ENCODE assay signal across 20 cellular contexts in the genomic region with DNA sequence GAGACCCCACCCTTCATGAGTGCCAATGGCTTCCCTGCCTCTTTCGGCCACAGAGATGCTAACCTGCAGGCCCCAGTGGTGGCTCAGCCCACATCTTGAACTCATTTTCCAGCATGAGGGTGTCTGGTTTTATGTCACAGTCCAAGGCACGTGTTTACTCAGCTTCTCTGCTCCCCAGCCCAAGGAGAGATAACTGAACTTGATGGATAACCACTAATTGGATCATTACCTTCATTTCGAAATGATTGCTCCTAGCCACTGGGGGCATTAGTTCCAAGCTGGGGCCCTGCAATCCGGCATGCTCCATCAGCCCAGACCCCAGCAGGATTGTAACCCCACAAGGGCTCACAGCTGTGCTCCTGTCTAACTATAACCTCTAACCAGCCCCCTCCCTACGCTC. TPM values are rescaled to one million over a fixed set of nuclear protein-coding genes. Genes with fewer than 3 reads are reported as not detected.
DNase-seq lines count a peak whose midpoint lies in the region; ATAC-seq and TF ChIP-seq lines count a peak whose summit lies in the region.
"Had no signal": no experiment of that assay in that cellular context is flagged by ENCODE, and none has a peak within 500 bp of the region (broad histone marks: within the 10 kb centered on the region; RNA-seq: fewer than 3 reads in every experiment).

No MANE protein-coding gene starts in this region.

- H3K27ac ChIP-seq in endodermal cell (ENCODE audit: low read depth, low read length) (no peak overlapping the region), heart right ventricle (no peak overlapping the region)
- H3K27ac ChIP-seq: C4-2B had no signal

- WGBS in endodermal cell (ENCODE audit: insufficient coverage in 1 of 2, insufficient read length in 1 of 2), 2 experiments = 90 to 91% methylated on average over 4 to 5 of the region's 5 CpGs
- 62 to 76% methylated on average over 5 of the region's 5 CpGs for WGBS in heart right ventricle, 2 donors

- no peak overlapping the region for H3K4me3 Mint-ChIP-seq in endodermal cell
- no peak overlapping the region for H3K4me3 Mint-ChIP-seq in progenitor cell of endocrine pancreas (ENCODE audit: low read depth)

- no peaks in the 10 kb centered on the region for H3K36me3 Mint-ChIP-seq in endodermal cell (ENCODE audit: low read depth)
- H3K36me3 Mint-ChIP-seq in progenitor cell of endocrine pancreas (ENCODE audit: insufficient read depth) = no peaks in the 10 kb centered on the region

- no peaks in the 10 kb centered on the region for H3K27me3 ChIP-seq in endodermal cell (ENCODE audit: control insufficient read depth, insufficient read depth, low read length, poor library complexity, severe bottlenecking)
- peaks cover 0 to 3% (median 0%) of the 10 kb centered on the region in 7 donors for H3K27me3 ChIP-seq in heart right ventricle

- H3K36me3 ChIP-seq in endodermal cell (ENCODE audit: control insufficient read depth, insufficient read depth, low read length) (no peaks in the 10 kb centered on the region), heart right ventricle (no peaks in the 10 kb centered on the region)
- H3K36me3 ChIP-seq: HAP-1 had no signal

- peaks cover 2% of the 10 kb centered on the region for H3K4me1 Mint-ChIP-seq in endodermal cell
- peaks cover 10% of the 10 kb centered on the region for H3K4me1 Mint-ChIP-seq in progenitor cell of endocrine pancreas (ENCODE audit: low read depth)

- DNase-seq in NOMO-1 treated with dmso at 0.1 percent for 144 hours (lab: John Stamatoyannopoulos, UW; ENCODE audit: unreplicated experiment) (peak; percentile 1), NOMO-1 treated with DMSO at 0.1 percent for 48 hours (lab: John Stamatoyannopoulos, UW; ENCODE audit: unreplicated experiment) (no peak), NCI-H82 (lab: John Stamatoyannopoulos, UW) (peak; percentile 90), endodermal cell (peak; percentile 36), progenitor cell of endocrine pancreas (ENCODE audit: low spot score, unreplicated experiment) (no peak), heart right ventricle (no peak)
- DNase-seq: DMS 273 treated with DMSO at 0.1 percent for 48 hours, GF-D8, MV-4-11, NCI-H1417 treated with DMSO at 0.1 percent for 48 hours, NCI-H2029 treated with DMSO at 0.1 percent for 48 hours, NCI-H510A, NCI-H774, SHP77 treated with DMSO at 0.1 percent for 48 hours had no signal

- intact Hi-C loops in heart right ventricle (cut with DNase I) = no loop called here

- H3K9me3 Mint-ChIP-seq in endodermal cell = no peaks in the 10 kb centered on the region
- H3K9me3 Mint-ChIP-seq in progenitor cell of endocrine pancreas (ENCODE audit: low read depth) = no peaks in the 10 kb centered on the region

- TF ChIP-seq CTCF in endodermal cell (conservative IDR thresholded peaks at IDR 0.05) = peak; percentile 43
- peak; percentile 13 for TF ChIP-seq CTCF in progenitor cell of endocrine pancreas (IDR thresholded peaks at IDR 0.05; ENCODE audit: unreplicated experiment)
- TF ChIP-seq CTCF in heart right ventricle (IDR thresholded peaks at IDR 0.05) = no peak

- no peak overlapping the region for H3K4me3 ChIP-seq in endodermal cell (ENCODE audit: low read length)
- H3K4me3 ChIP-seq in heart right ventricle = no peak overlapping the region
- H3K4me3 ChIP-seq: HAP-1, K562 had no signal

- H3K4me1 ChIP-seq in endodermal cell (ENCODE audit: control insufficient read depth, insufficient read depth, low read length) (no peaks in the 10 kb centered on the region), heart right ventricle (no peaks in the 10 kb centered on the region)
- H3K4me1 ChIP-seq: HAP-1 had no signal

- H3K9ac ChIP-seq in endodermal cell (ENCODE audit: extremely low read depth, low read length, poor library complexity, severe bottlenecking) = no peak overlapping the region

- H3K9me3 ChIP-seq in endodermal cell (ENCODE audit: control insufficient read depth, low read length) = no peaks in the 10 kb centered on the region
- H3K9me3 ChIP-seq in heart right ventricle = peaks cover 0 to 5% (median 0%) of the 10 kb centered on the region in 11 donors
- H3K9me3 ChIP-seq: HAP-1 had no signal

- H3K27ac Mint-ChIP-seq in endodermal cell (no peak overlapping the region), progenitor cell of endocrine pancreas (no peak overlapping the region)

- ATAC-seq in HG03565 (IDR thresholded peaks at IDR 0.05; ENCODE audit: unreplicated experiment) (no peak), heart right ventricle (no peak), GM18907 (IDR thresholded peaks at IDR 0.05; ENCODE audit: unreplicated experiment) (no peak)
- ATAC-seq: K562 had no signal

- H3K27me3 Mint-ChIP-seq in endodermal cell (ENCODE audit: insufficient read depth) (peaks cover 9% of the 10 kb centered on the region), progenitor cell of endocrine pancreas (peaks cover 10% of the 10 kb centered on the region)

RNA-seq across cellular contexts. Expression of a gene that starts 46.0 kb away (rescaled TPM):
- not detected for total RNA-seq in endodermal cell
- polyA plus RNA-seq in endodermal cell (2013, experiment 1 of 2) = 1.8 TPM
- polyA plus RNA-seq in endodermal cell (2013, experiment 2 of 2) = 1.4 TPM
- total RNA-seq in progenitor cell of endocrine pancreas = 4.0 and 7.0 TPM in 2 replicates
- total RNA-seq in heart right ventricle = under 1 TPM; 0.17 to 0.58 (median 0.37) TPM
- 1 to 10 TPM; 1.1 to 1.9 TPM for polyA plus RNA-seq in heart right ventricle
- total RNA-seq: A172, K562 had no signal
- polyA plus RNA-seq: K562 had no signal

Comparison
In these comparisons a context has a peak if more than half of its experiments do, and no peak if none do; other contexts are left out.
1. DNase-seq: peak in NOMO-1 treated with dmso at 0.1 percent for 144 hours (single experiment), NCI-H82 (single experiment) and endodermal cell (single experiment); none in NOMO-1 treated with DMSO at 0.1 percent for 48 hours (single experiment), progenitor cell of endocrine pancreas (single experiment) and heart right ventricle (0 of 2).
2. CTCF ChIP-seq: peak in endodermal cell (single experiment) and progenitor cell of endocrine pancreas (single experiment); none in heart right ventricle (0 of 9).